ENCODE assay signal across 8 cellular contexts in the genomic region with DNA sequence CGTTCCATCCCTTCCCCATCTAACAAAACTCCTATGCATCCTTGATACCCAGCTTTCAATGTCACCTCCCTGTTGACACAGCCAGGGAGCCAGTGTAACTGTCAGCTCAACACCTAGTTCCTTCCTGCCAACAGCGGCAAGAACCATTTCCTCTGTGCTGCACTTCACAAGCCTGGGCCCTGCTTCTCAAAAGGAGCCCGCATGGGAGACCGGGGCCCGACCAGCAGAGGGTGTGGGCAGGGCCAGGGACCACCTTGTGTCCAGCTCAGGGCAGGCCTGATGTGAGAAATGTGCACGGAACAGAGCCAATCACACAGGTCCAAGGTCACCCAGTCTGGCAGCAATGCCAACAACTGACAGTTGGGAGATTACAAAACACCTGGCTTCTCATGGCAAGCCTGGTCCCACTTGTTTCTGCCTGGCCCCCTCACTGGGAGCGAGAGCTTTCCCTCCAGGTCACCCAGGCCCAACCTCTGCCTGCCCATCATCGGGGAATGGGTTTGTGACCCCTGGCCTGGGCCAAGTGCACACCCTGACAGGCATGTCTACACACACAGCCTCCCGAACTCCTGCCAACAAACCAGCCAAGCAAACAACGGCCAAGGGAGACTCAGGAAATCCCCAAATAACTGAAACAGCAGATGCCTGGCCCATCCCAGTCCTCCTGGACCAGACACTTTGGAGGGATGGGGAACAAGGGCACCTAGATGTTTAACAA. TPM values are rescaled to one million over a fixed set of nuclear protein-coding genes. Genes with fewer than 3 reads are reported as not detected.
DNase-seq lines count a peak whose midpoint lies in the region; ATAC-seq, FAIRE-seq and TF ChIP-seq lines count a peak whose summit lies in the region.

No MANE protein-coding gene starts in this region.

- H3K36me3 ChIP-seq in PC-9 (ENCODE audit: low read depth), result 0 out of 2 replicates have a peak, but pooled peaks cover 3% of the 10 kb centered on the region
- H3K36me3 ChIP-seq in uterus, result no peaks in the 10 kb centered on the region

- peak overlapping the region; percentile 98 for H3K27ac Mint-ChIP-seq in MCF 10A (ENCODE audit: low read depth, unreplicated experiment)

- H3F3A ChIP-seq in PC-9 (ENCODE audit: insufficient read depth, low read depth), result peaks cover 19% of the 10 kb centered on the region

- BruUV-seq in PC-9 (replicated peaks; lab: Mats Ljungman, UMichigan) (no TSS peak), MCF 10A (replicated peaks; lab: Mats Ljungman, UMichigan) (no TSS peak)

- TF ChIP-seq POLR2A in GM12892 (IDR thresholded peaks at IDR 0.05; ENCODE audit: low read depth, low read length) (no peak), uterus (IDR thresholded peaks at IDR 0.05) (no peak)

- H3K36me3 Mint-ChIP-seq in MCF 10A (ENCODE audit: insufficient read depth, unreplicated experiment), result peaks cover 56% of the 10 kb centered on the region

- H4K20me1 ChIP-seq in PC-9 (ENCODE audit: insufficient read depth), result peaks cover 32% of the 10 kb centered on the region

- FAIRE-seq in GM12892 (lab: Jason Lieb, UNC), result peak; percentile 70

- intact Hi-C loops in PC-9 (cut with micrococcal nuclease; ENCODE audit: unreplicated experiment), result loop anchor here (10.0 kb wide), 1 partner anchor 471 kb away; a partner anchor contains a TSS
- intact Hi-C loops in MCF 10A (cut with micrococcal nuclease), result no loop called here
- intact Hi-C loops in uterus (cut with DNase I; ENCODE audit: low total_unique reads), result loop anchor here (5.0 kb wide), 1 partner anchor 87 kb away; a partner anchor contains a TSS

- no peaks in the 10 kb centered on the region for H3K9me3 Mint-ChIP-seq in MCF 10A (ENCODE audit: unreplicated experiment)

- peak overlapping the region; percentile 91 for H3K4me3 Mint-ChIP-seq in MCF 10A (ENCODE audit: unreplicated experiment)

- H3K4me2 ChIP-seq in PC-9, result peak overlapping the region; percentile 89; the same call in 1 of the 2 replicates

- H3K4me1 ChIP-seq in PC-9 (replicated peaks; ENCODE audit: insufficient read depth) (peaks cover 17% of the 10 kb centered on the region), mononuclear cell (ENCODE audit: insufficient read depth, low read length) (peaks cover 76% of the 10 kb centered on the region), uterus (peaks cover 4 to 20% of the 10 kb centered on the region in 2 donors)

- no peaks in the 10 kb centered on the region for H3K27me3 ChIP-seq in PC-9 (ENCODE audit: insufficient read depth, low read depth)
- no peaks in the 10 kb centered on the region for H3K27me3 ChIP-seq in mononuclear cell (ENCODE audit: insufficient read depth, low read length)
- H3K27me3 ChIP-seq in uterus, result no peaks in the 10 kb centered on the region

- no peaks in the 10 kb centered on the region for H3K9me3 ChIP-seq in PC-9 (ENCODE audit: insufficient read depth, low read depth)
- no peaks in the 10 kb centered on the region for H3K9me3 ChIP-seq in mononuclear cell (ENCODE audit: low read depth, low read length)
- no peaks in the 10 kb centered on the region for H3K9me3 ChIP-seq in uterus

- no peaks in the 10 kb centered on the region for H3K27me3 Mint-ChIP-seq in MCF 10A (ENCODE audit: insufficient read depth, unreplicated experiment)

- H3K4me3 ChIP-seq in PC-9, result no peak overlapping the region
- peak overlapping the region; percentile 98 for H3K4me3 ChIP-seq in mononuclear cell (ENCODE audit: low read length)
- no peak overlapping the region for H3K4me3 ChIP-seq in uterus

- peaks cover 35% of the 10 kb centered on the region for H3K4me1 Mint-ChIP-seq in MCF 10A (ENCODE audit: insufficient read depth, unreplicated experiment)

- CTCF ChIA-PET in PC-9 (lab: Charles Lee) (no interaction called here), MCF 10A (lab: Yijun Ruan, JAX) (interaction anchor here (0.7 to 5.2 kb wide), 12 partner anchors 8 to 1016 kb away, joined by 3 to 39 read pairs (median 4); a partner anchor contains a TSS)

- peaks cover 49% of the 10 kb centered on the region for H3K79me2 ChIP-seq in PC-9 (ENCODE audit: low read depth)

- no peaks in the 10 kb centered on the region for H3K9me2 ChIP-seq in PC-9 (ENCODE audit: insufficient read depth)

- no peak overlapping the region for H3K27ac ChIP-seq in PC-9
- H3K27ac ChIP-seq in uterus, result peak overlapping the region; percentile 26 to 95

- DNase-seq in GM12892 (ENCODE audit: insufficient read length) (peak; percentile 51), PC-9 (no peak), MCF 10A (ENCODE audit: unreplicated experiment) (peak; percentile 63), uterus (peak in 1 of 2 donors; percentile 35), NCI-H748 (lab: John Stamatoyannopoulos, UW; ENCODE audit: unreplicated experiment) (no peak), NCI-H1436 treated with DMSO at 0.1 percent for 48 hours (lab: John Stamatoyannopoulos, UW) (no peak)

- POLR2A ChIA-PET in PC-9 (lab: Charles Lee; ENCODE audit: unreplicated experiment), result no interaction called here
- POLR2A ChIA-PET in MCF 10A (lab: Yijun Ruan, JAX), result interaction anchor here (0.6 to 8.3 kb wide), 11 partner anchors 10 to 145 kb away, joined by 3 to 154 read pairs (median 42); a partner anchor contains a TSS

- no peak overlapping the region for H2AFZ ChIP-seq in PC-9

- TF ChIP-seq CTCF in PC-9 (conservative IDR thresholded peaks at IDR 0.05), result no peak
- no peak for TF ChIP-seq CTCF in MCF 10A (IDR thresholded peaks at IDR 0.05; ENCODE audit: unreplicated experiment)
- TF ChIP-seq CTCF in uterus (IDR thresholded peaks at IDR 0.05), result no peak

- ATAC-seq in HG02970 (IDR thresholded peaks at IDR 0.05; ENCODE audit: low FRiP score, unreplicated experiment), result no peak

RNA-seq across cellular contexts. Expression of a gene that starts 3.1 kb away (rescaled TPM):
- 13.1 TPM for polyA plus RNA-seq in GM12892 (2012; ENCODE audit: missing spikeins)
- total RNA-seq in PC-9 (2021) (87.4 and 94.2 TPM in 2 replicates), MCF 10A (2022) (45.8 and 60.1 TPM in 2 replicates), mononuclear cell (24.9 TPM), uterus (10 to 100 TPM in 2 of 4 donors, 1 to 10 TPM in 2; 1.2 to 32.6 (median 9.2) TPM)

RNA-seq across cellular contexts. Expression of a gene that starts 15.1 kb away (rescaled TPM):
- not detected for polyA plus RNA-seq in GM12892 (2012; ENCODE audit: missing spikeins)
- total RNA-seq in PC-9 (2021) (not detected in 2 replicates), MCF 10A (2022) (0.09 and 0.39 TPM in 2 replicates), mononuclear cell (0.10 TPM), uterus (under 1 TPM in 3 of 4 donors, not detected in 1; under 0.01 to 0.35 (median 0.09) TPM)

Comparison
In these comparisons a context has a peak if more than half of its experiments do, and no peak if none do; other contexts are left out.
1. DNase-seq: peak in GM12892 (single experiment) and MCF 10A (single experiment); none in PC-9 (0 of 2), NCI-H748 (single experiment) and NCI-H1436 treated with DMSO at 0.1 percent for 48 hours (single experiment).